Comparison of ENCODE assay signal across 1 cellular context in the genomic region with DNA sequence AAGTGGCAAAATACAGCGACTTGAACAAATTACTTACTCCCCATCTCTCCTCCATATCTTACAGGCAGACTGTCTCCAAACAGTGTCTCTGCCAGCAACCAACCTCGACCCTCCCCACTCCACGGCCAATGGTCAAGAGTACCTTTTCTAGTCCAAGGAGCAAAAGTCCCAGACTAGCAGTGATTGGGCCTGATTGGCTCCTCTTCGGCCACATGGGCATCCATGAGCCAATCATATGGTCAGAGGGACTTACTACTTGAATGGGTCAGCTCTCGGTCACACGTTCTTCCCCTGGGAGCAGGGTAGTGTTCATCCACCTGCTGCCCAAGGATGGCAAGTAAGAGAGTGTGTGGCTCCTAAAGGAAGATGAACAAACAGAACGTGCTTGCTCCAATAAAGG.
TF ChIP-seq lines count a peak whose summit lies in the region.

No MANE protein-coding gene starts in this region.

TF ChIP-seq in GM12878, 131 proteins besides CTCF, POLR2A, EP300 and RAD21:
- TF ChIP-seq STAT1 (conservative IDR thresholded peaks at IDR 0.05), result no peak
- TF ChIP-seq, protein P1, sequence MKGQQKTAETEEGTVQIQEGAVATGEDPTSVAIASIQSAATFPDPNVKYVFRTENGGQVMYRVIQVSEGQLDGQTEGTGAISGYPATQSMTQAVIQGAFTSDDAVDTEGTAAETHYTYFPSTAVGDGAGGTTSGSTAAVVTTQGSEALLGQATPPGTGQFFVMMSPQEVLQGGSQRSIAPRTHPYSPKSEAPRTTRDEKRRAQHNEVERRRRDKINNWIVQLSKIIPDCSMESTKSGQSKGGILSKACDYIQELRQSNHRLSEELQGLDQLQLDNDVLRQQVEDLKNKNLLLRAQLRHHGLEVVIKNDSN (IDR thresholded peaks at IDR 0.05; ENCODE audit: borderline replicate concordance, extremely low read length, insufficient read depth, low read depth, low read length), result peak; percentile 57
